Comparison of ENCODE assay signal across 1 cellular context in genomic region chr6:157980288-157981131, GRCh38.
A peak's percentile ranks its signal among the peaks of the same experiment; 100 is the strongest.
TF ChIP-seq lines count a peak whose summit lies in the region.

No MANE protein-coding gene starts in this region.

TF ChIP-seq in HepG2, 621 proteins besides CTCF, POLR2A, EP300 and RAD21 (continued from another document and continues in another):
- TF ChIP-seq ZBED4 (CRISPR knock-in tag; IDR thresholded peaks at IDR 0.05; ENCODE audit: borderline replicate concordance) = no peak
- TF ChIP-seq TEF (CRISPR knock-in tag; IDR thresholded peaks at IDR 0.05) = 0 out of 2 replicates have a peak, but pooled peaks have one; percentile 25
- TF ChIP-seq HES4 (CRISPR knock-in tag; IDR thresholded peaks at IDR 0.05; ENCODE audit: borderline replicate concordance) = no peak
- TF ChIP-seq THAP8 (CRISPR knock-in tag; IDR thresholded peaks at IDR 0.05; ENCODE audit: borderline replicate concordance) = no peak
- peak; percentile 99 for TF ChIP-seq PPARG (CRISPR knock-in tag; conservative IDR thresholded peaks at IDR 0.05)
- TF ChIP-seq TFAP4 (IDR thresholded peaks at IDR 0.05; ENCODE audit: borderline replicate concordance, low read depth) = peak; percentile 70
- TF ChIP-seq SNAPC4 (CRISPR knock-in tag; IDR thresholded peaks at IDR 0.05) = 0 out of 2 replicates have a peak, but pooled peaks have one; percentile 26
- TF ChIP-seq MXI1 (IDR thresholded peaks at IDR 0.05; ENCODE audit: borderline replicate concordance, low read depth, low read length) = no peak
- no peak for TF ChIP-seq CBX1 (IDR thresholded peaks at IDR 0.05; ENCODE audit: low read depth)
- 0 out of 2 replicates have a peak, but pooled peaks have one; percentile 18 for TF ChIP-seq ZNF512B (CRISPR knock-in tag; IDR thresholded peaks at IDR 0.05; ENCODE audit: borderline replicate concordance)
- 0 out of 2 replicates have a peak, but pooled peaks have one; percentile 11 for TF ChIP-seq MED13 (CRISPR knock-in tag; IDR thresholded peaks at IDR 0.05)
- TF ChIP-seq BORCS8-MEF2B (CRISPR knock-in tag; IDR thresholded peaks at IDR 0.05) = no peak
- TF ChIP-seq STAT5B (CRISPR knock-in tag; IDR thresholded peaks at IDR 0.05) = no peak
- peak; percentile 59; the same call in 1 of the 2 replicates for TF ChIP-seq ATF5 (CRISPR knock-in tag; IDR thresholded peaks at IDR 0.05; ENCODE audit: low read depth)
- no peak for TF ChIP-seq ZNF136 (CRISPR knock-in tag; IDR thresholded peaks at IDR 0.05; ENCODE audit: low read depth)
- no peak for TF ChIP-seq POGK (CRISPR knock-in tag; conservative IDR thresholded peaks at IDR 0.05)
- peak; percentile 43 for TF ChIP-seq SKIL (CRISPR knock-in tag; IDR thresholded peaks at IDR 0.05; ENCODE audit: borderline replicate concordance)
- 0 out of 2 replicates have a peak, but pooled peaks have one; percentile 36 for TF ChIP-seq ZNF800 (CRISPR knock-in tag; IDR thresholded peaks at IDR 0.05)
- TF ChIP-seq SP1 (IDR thresholded peaks at IDR 0.05) = no peak
- TF ChIP-seq SP1 (CRISPR knock-in tag; IDR thresholded peaks at IDR 0.05) = no peak
- TF ChIP-seq PITX1 (CRISPR knock-in tag; IDR thresholded peaks at IDR 0.05) = 0 out of 2 replicates have a peak, but pooled peaks have one; percentile 21
- TF ChIP-seq NCOA1 (CRISPR knock-in tag; IDR thresholded peaks at IDR 0.05) = 0 out of 2 replicates have a peak, but pooled peaks have one; percentile 41
- TF ChIP-seq ZNF768 (CRISPR knock-in tag; IDR thresholded peaks at IDR 0.05) = 0 out of 2 replicates have a peak, but pooled peaks have one; percentile 1
- peak; percentile 73; the same call in 1 of the 2 replicates for TF ChIP-seq THRA (CRISPR knock-in tag; IDR thresholded peaks at IDR 0.05; ENCODE audit: borderline replicate concordance)
- peak; percentile 79 for TF ChIP-seq ZNF629 (CRISPR knock-in tag; conservative IDR thresholded peaks at IDR 0.05)
- TF ChIP-seq KMT2B (CRISPR knock-in tag; IDR thresholded peaks at IDR 0.05) = no peak
- TF ChIP-seq GZF1 (CRISPR knock-in tag; IDR thresholded peaks at IDR 0.05) = 0 out of 2 replicates have a peak, but pooled peaks have one; percentile 18
- TF ChIP-seq GFI1 (CRISPR knock-in tag; IDR thresholded peaks at IDR 0.05; ENCODE audit: borderline replicate concordance) = peak; percentile 68; the same call in 1 of the 2 replicates
- TF ChIP-seq ARNT (IDR thresholded peaks at IDR 0.05) = no peak
